Comparison of ENCODE assay signal across 22 cellular contexts in the genomic region with DNA sequence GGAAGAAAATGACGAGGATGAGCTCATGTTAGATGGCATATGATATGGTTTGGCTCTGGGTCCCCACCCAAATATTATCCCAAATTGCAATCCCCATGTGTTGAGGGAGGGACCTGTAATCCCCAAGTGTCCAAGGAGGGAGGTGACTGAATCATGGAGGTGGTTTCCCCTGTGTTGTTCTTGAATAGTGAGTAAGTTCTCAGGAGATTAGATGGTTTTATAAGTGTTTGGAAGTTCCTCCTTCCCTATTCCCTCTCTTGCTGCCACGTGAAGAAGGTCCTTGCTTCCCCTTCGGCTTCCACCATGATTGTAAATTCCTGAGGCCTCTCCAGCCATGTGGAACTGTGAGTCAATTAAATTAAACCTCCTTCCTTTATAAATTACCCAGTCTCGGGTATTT. TPM values are rescaled to one million over a fixed set of nuclear protein-coding genes. Genes with fewer than 3 reads are reported as not detected.
"Had no signal": no experiment of that assay in that cellular context is flagged by ENCODE, and none has a peak within 500 bp of the region (broad histone marks: within the 10 kb centered on the region; RNA-seq: fewer than 3 reads in every experiment).

No MANE protein-coding gene starts in this region.

- H3K4me3 ChIP-seq: left lung, right lobe of liver, transverse colon, uterus had no signal

- H3K27me3 ChIP-seq: transverse colon, uterus had no signal

- H3K4me1 ChIP-seq: right lobe of liver, uterus had no signal

- H3K27ac ChIP-seq: left lung, right lobe of liver, transverse colon, uterus had no signal

- H3K36me3 ChIP-seq: left lung, right lobe of liver, transverse colon, uterus had no signal

- DNase-seq: activated CD4-positive, alpha-beta T cell treated with anti-CD3 and anti-CD28 coated beads for 48 hours; activated CD8-positive, alpha-beta memory T cell treated with anti-CD3 and anti-CD28 coated beads, Interleukin-2, amount 10 ng/mL, durations not matched to agents 7 days and 5 days; activated CD8-positive, alpha-beta T cell treated with anti-CD3 and anti-CD28 coated beads for 36 hours; activated effector memory CD4-positive, alpha-beta T cell treated with anti-CD3 and anti-CD28 coated beads, Interleukin-2, amount 50 U/mL, for 16 hours; activated naive CD4-positive, alpha-beta T cell treated with anti-CD3 and anti-CD28 coated beads, Interleukin-2, amount 50 U/mL, for 16 hours; activated naive CD8-positive, alpha-beta T cell treated with anti-CD3 and anti-CD28 coated beads, Interleukin-2, amount 50 U/mL, for 24 hours; activated T-cell treated with anti-CD3 and anti-CD28 coated beads for 4 hours; caudate nucleus; dermis blood vessel endothelial cell; effector CD8-positive, alpha-beta T cell; erythroblast; foreskin fibroblast; kidney; left lung; nephron progenitor cell; right lobe of liver; stimulated activated CD4-positive, alpha-beta T cell treated with anti-CD3 and anti-CD28 coated beads, Interleukin-2, amount 100 ng/mL, for 48 hours; stimulated activated CD8-positive, alpha-beta memory T cell treated with anti-CD3 and anti-CD28 coated beads, Interleukin-4, amount 100 ng/mL, for 48 hours; stimulated activated naive B cell treated with anti-CD40 and anti-IgM and Interleukin-4, amounts not matched to agents 10 μg/mL and 1 μg/mL and 100 μg/mL, for 72 hours; T1000; transverse colon; uterus had no signal

- ATAC-seq: activated CD8-positive, alpha-beta memory T cell treated with anti-CD3 and anti-CD28 coated beads, Interleukin-2, amount 10 ng/mL, durations not matched to agents 7 days and 5 days; activated CD8-positive, alpha-beta T cell treated with anti-CD3 and anti-CD28 coated beads for 36 hours; activated naive CD8-positive, alpha-beta T cell treated with anti-CD3 and anti-CD28 coated beads, Interleukin-2, amount 50 U/mL, for 24 hours; left lung; right lobe of liver; stimulated activated naive B cell treated with anti-CD40 and anti-IgM and Interleukin-4, amounts not matched to agents 10 μg/mL and 1 μg/mL and 100 μg/mL, for 72 hours had no signal

- H3K9me3 ChIP-seq: left lung, right lobe of liver, transverse colon, uterus had no signal

RNA-seq across cellular contexts. Expression of a gene that starts 10.1 kb away (rescaled TPM):
- total RNA-seq: activated CD8-positive, alpha-beta memory T cell treated with anti-CD3 and anti-CD28 coated beads, Interleukin-2, amount 10 ng/mL, durations not matched to agents 7 days and 5 days; activated CD8-positive, alpha-beta T cell treated with anti-CD3 and anti-CD28 coated beads for 36 hours had no signal
